In the genomic region with DNA sequence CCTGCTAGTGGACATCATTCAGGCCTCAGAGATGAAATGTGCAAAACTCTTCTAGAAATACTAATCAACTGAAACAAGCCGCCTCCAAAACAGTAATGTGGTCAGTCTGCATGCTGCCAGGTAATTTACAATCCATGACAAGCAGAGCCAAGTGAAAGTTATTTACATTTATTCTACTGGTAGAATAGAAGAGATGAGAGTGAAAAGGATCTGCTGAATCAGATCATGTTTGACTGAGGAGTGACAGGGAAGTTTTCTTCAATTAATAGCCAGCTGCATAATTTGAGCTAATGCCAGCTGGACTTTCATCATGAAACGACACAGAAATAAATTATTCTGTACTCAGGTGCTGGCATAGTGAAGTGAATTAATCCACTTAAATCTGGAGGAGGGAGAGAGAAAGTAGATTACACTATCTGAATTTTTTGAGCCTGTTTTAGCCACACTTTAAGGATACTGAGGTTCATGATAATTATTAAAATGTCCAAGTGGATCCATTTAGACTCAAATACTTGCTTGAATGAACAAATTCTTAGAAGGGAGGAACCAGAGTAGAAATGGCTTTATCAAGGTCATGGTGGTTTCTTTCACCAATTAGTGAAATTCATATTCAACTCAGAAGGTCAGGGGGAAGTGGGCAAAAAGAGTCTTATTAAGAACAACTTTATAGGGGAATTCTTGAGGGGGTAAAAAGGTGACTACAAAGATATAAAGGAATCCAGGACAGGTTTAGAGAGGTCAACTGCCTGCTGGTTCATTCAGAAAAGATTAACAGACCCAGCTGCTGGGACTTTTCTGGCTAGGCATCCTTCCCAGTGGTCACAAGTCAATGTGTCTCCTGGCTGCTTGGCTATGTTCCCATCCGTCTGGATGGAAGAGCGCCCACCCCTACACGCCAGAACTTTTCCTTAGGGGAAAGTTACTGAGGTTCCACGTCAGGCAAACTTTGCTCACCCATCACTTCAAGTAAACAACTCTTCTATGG, we compare ENCODE assay signal across 9 cellular contexts.
DNase-seq lines count a peak whose midpoint lies in the region; ATAC-seq and TF ChIP-seq lines count a peak whose summit lies in the region.
"Had no signal": no experiment of that assay in that cellular context is flagged by ENCODE, and none has a peak within 500 bp of the region (broad histone marks: within the 10 kb centered on the region; RNA-seq: fewer than 3 reads in every experiment).

No MANE protein-coding gene starts in this region.

- H2BK15ac ChIP-seq in H9 (ENCODE audit: low read depth, low read length), result no peak overlapping the region

- H3K23ac ChIP-seq in H9 (ENCODE audit: insufficient read length, low read depth, low read length), result no peak overlapping the region

- H2BK5ac ChIP-seq in H9 (ENCODE audit: insufficient read length, low read length), result no peak overlapping the region

- no peaks in the 10 kb centered on the region for H4K20me1 ChIP-seq in H9 (ENCODE audit: control insufficient read depth, insufficient read depth, insufficient read length)

- no peak overlapping the region for H3K14ac ChIP-seq in H9 (ENCODE audit: insufficient read depth, low read length)

- H3K79me2 ChIP-seq in H9 (ENCODE audit: insufficient read depth, low read length), result no peaks in the 10 kb centered on the region

- no peak overlapping the region; a peak in 1 of 7 replicates for H3K27ac Mint-ChIP-seq in H9

- TF ChIP-seq CTCF in C4-2B (conservative IDR thresholded peaks at IDR 0.05) (no peak), fibroblast of mammary gland (conservative IDR thresholded peaks at IDR 0.05; ENCODE audit: control insufficient read depth, insufficient read depth, low read depth, low read length) (no peak), omental fat pad (IDR thresholded peaks at IDR 0.05) (no peak), H9 (conservative IDR thresholded peaks at IDR 0.05) (no peak)

- no peak overlapping the region for H3K4me3 Mint-ChIP-seq in H9
- H3K4me3 Mint-ChIP-seq: naive B cell had no signal

- H3K56ac ChIP-seq in H9 (ENCODE audit: insufficient read length, low read depth, low read length), result no peak overlapping the region

- peaks cover 4% of the 10 kb centered on the region; the same call in 1 of the 2 replicates for H3K4me1 ChIP-seq in H9 (ENCODE audit: insufficient read depth, low read length)

- no peak overlapping the region for H2AK5ac ChIP-seq in H9 (ENCODE audit: insufficient read length, low read length)

- peak overlapping the region; percentile 70 for H3K27ac ChIP-seq in C4-2B
- no peak overlapping the region for H3K27ac ChIP-seq in H9 (ENCODE audit: insufficient read length, low read depth, low read length)

- no peak overlapping the region for H3K4ac ChIP-seq in H9 (ENCODE audit: low read depth, low read length)

- no peak overlapping the region for H3K4me2 ChIP-seq in H9 (ENCODE audit: insufficient read depth, insufficient read length, low read length)

- H3K9me3 Mint-ChIP-seq in H9, result no peaks in the 10 kb centered on the region
- H3K9me3 Mint-ChIP-seq: naive B cell had no signal

- no peaks in the 10 kb centered on the region for H3K36me3 Mint-ChIP-seq in H9 (ENCODE audit: insufficient read depth in 1 of 3, low read depth in 3 of 3)
- H3K36me3 Mint-ChIP-seq: naive B cell had no signal

- H2AFZ ChIP-seq in H9 (ENCODE audit: low read length), result no peak overlapping the region

- no peak overlapping the region for H2BK120ac ChIP-seq in H9 (ENCODE audit: low read depth, low read length, poor library complexity, severe bottlenecking)

- H2BK20ac ChIP-seq in H9 (ENCODE audit: low read depth, low read length, poor library complexity, severe bottlenecking), result no peak overlapping the region

- no peak overlapping the region for H3K4me3 ChIP-seq in fibroblast of mammary gland (ENCODE audit: control insufficient read depth, low read depth, low read length)

- no peak overlapping the region for H3T11ph ChIP-seq in H9 (ENCODE audit: low read length)

- H3K23me2 ChIP-seq in H9 (ENCODE audit: insufficient read length, low read depth, low read length, poor library complexity, severe bottlenecking), result no peaks in the 10 kb centered on the region

- peak; percentile 26 for ATAC-seq in omental fat pad (ENCODE audit: low FRiP score)

- DNase-seq in NCI-H524 treated with DMSO at 0.1 percent for 48 hours (lab: John Stamatoyannopoulos, UW) (peak; percentile 55), fibroblast of mammary gland (ENCODE audit: low read depth) (peak; percentile 66), omental fat pad (ENCODE audit: low spot score) (no peak), NCI-H226 (no peak), H9 (no peak), NOMO-1 (lab: John Stamatoyannopoulos, UW; ENCODE audit: unreplicated experiment in 2 of 2) (no peak)
- no peak for DNase-seq in activated CD4-positive, CD25-positive, alpha-beta regulatory T cell treated with anti-CD3 and anti-CD28 coated beads, Interleukin-2, amount 50 U/mL, for 72 hours
- DNase-seq: naive B cell had no signal

- H3K79me1 ChIP-seq in H9 (ENCODE audit: insufficient read depth, low read depth, low read length, poor library complexity, severe bottlenecking), result no peaks in the 10 kb centered on the region

- H4K8ac ChIP-seq in H9 (replicated peaks; ENCODE audit: insufficient read length, low read depth, low read length), result no peak overlapping the region

- no peak overlapping the region for H3K9ac ChIP-seq in H9 (ENCODE audit: extremely low read depth, insufficient read length, low read length)

- no CpG with 5 or more reads among the region's 6 CpGs for WGBS in H9 (ENCODE audit: extremely low coverage, insufficient read length, low lambda C conversion rate)

- H4K91ac ChIP-seq in H9 (ENCODE audit: insufficient read length, low read depth, low read length), result no peak overlapping the region

- H3K18ac ChIP-seq in H9 (ENCODE audit: insufficient read length, low read depth, low read length), result no peak overlapping the region

- no peak overlapping the region for H2BK12ac ChIP-seq in H9 (ENCODE audit: insufficient read length, low read depth, low read length)

- no peaks in the 10 kb centered on the region for H3K27me3 ChIP-seq in H9 (ENCODE audit: insufficient read depth, low read length)

- H4K5ac ChIP-seq in H9 (ENCODE audit: insufficient read length, low read depth, low read length), result no peak overlapping the region

- H3K9me3 ChIP-seq in H9 (ENCODE audit: control insufficient read depth, low read depth, low read length), result no peaks in the 10 kb centered on the region

- peaks cover 11 to 20% of the 10 kb centered on the region in 2 experiments for H3K4me1 Mint-ChIP-seq in H9

- no peaks in the 10 kb centered on the region for H3K27me3 Mint-ChIP-seq in H9 (ENCODE audit: low read depth)
- H3K27me3 Mint-ChIP-seq: naive B cell had no signal

Comparison
In these comparisons a context has a peak if more than half of its experiments do, and no peak if none do; other contexts are left out.
1. DNase-seq: peak in NCI-H524 treated with DMSO at 0.1 percent for 48 hours (single experiment) and fibroblast of mammary gland (single experiment); none in omental fat pad (single experiment), NCI-H226 (single experiment), H9 (single experiment), activated CD4-positive, CD25-positive, alpha-beta regulatory T cell treated with anti-CD3 and anti-CD28 coated beads, Interleukin-2, amount 50 U/mL, for 72 hours (single experiment) and NOMO-1 (0 of 2).